8 cellular contexts compared by ENCODE assay signal in genomic region chr21:44456207-44456914, GRCh38. TPM values are rescaled to one million over a fixed set of nuclear protein-coding genes. Genes with fewer than 3 reads are reported as not detected.
A peak's percentile ranks its signal among the peaks of the same experiment; 100 is the strongest.
DNase-seq lines count a peak whose midpoint lies in the region; TF ChIP-seq lines count a peak whose summit lies in the region.

No MANE protein-coding gene starts in this region.

- no peak overlapping the region for H4K91ac ChIP-seq in H9 (ENCODE audit: insufficient read length, low read depth, low read length)

- H3K4me1 Mint-ChIP-seq in H9, result peaks cover 4 to 6% of the 10 kb centered on the region in 2 experiments; a peak in 2 of 4 replicates
- H3K4me1 Mint-ChIP-seq in activated naive CD8-positive, alpha-beta T cell (ENCODE audit: low read depth), result peaks cover 6% of the 10 kb centered on the region

- H3K27me3 ChIP-seq in H9 (ENCODE audit: insufficient read depth, low read length) (no peaks in the 10 kb centered on the region), smooth muscle cell (ENCODE audit: low read depth) (no peaks in the 10 kb centered on the region)

- H3K4me1 ChIP-seq in H9 (ENCODE audit: insufficient read depth, low read length) (no peaks in the 10 kb centered on the region), smooth muscle cell (ENCODE audit: low read depth) (no peaks in the 10 kb centered on the region)

- DNase-seq in H9 (no peak), iPS-NIHi11 (ENCODE audit: low spot score) (peak; percentile 20), smooth muscle cell (lab: John Stamatoyannopoulos, UW; ENCODE audit: unreplicated experiment) (no peak), dermis blood vessel endothelial cell (no peak), hippocampal formation (lab: John Stamatoyannopoulos, UW) (no peak), GDM1 (lab: John Stamatoyannopoulos, UW) (no peak), NCI-H82 (lab: John Stamatoyannopoulos, UW) (no peak)

- no peak overlapping the region for H2BK15ac ChIP-seq in H9 (ENCODE audit: low read depth, low read length)

- peaks cover 33% of the 10 kb centered on the region for H3K27me3 Mint-ChIP-seq in H9 (ENCODE audit: low read depth)
- no peaks in the 10 kb centered on the region for H3K27me3 Mint-ChIP-seq in activated naive CD8-positive, alpha-beta T cell

- H2AFZ ChIP-seq in H9 (ENCODE audit: low read length) (no peak overlapping the region), smooth muscle cell (ENCODE audit: low read depth) (no peak overlapping the region)

- no peaks in the 10 kb centered on the region for H4K20me1 ChIP-seq in H9 (ENCODE audit: control insufficient read depth, insufficient read depth, insufficient read length)
- H4K20me1 ChIP-seq in smooth muscle cell (ENCODE audit: low read depth), result peaks cover 8% of the 10 kb centered on the region

- H3K4me2 ChIP-seq in H9 (ENCODE audit: insufficient read depth, insufficient read length, low read length) (peak overlapping the region; percentile 28), smooth muscle cell (peak overlapping the region; percentile 98)

- no CpG with 5 or more reads among the region's 36 CpGs for WGBS in H9 (ENCODE audit: extremely low coverage, insufficient read length, low lambda C conversion rate)
- 90% methylated on average over 33 of the region's 36 CpGs for WGBS in smooth muscle cell (ENCODE audit: low lambda C conversion rate)

- no peak overlapping the region; a peak in 1 of 7 replicates for H3K27ac Mint-ChIP-seq in H9
- no peak overlapping the region for H3K27ac Mint-ChIP-seq in activated naive CD8-positive, alpha-beta T cell

- H3K18ac ChIP-seq in H9 (ENCODE audit: insufficient read length, low read depth, low read length), result no peak overlapping the region

- no peaks in the 10 kb centered on the region for H3K79me1 ChIP-seq in H9 (ENCODE audit: insufficient read depth, low read depth, low read length, poor library complexity, severe bottlenecking)

- no peak overlapping the region for H3T11ph ChIP-seq in H9 (ENCODE audit: low read length)

- H3K27ac ChIP-seq in H9 (ENCODE audit: insufficient read length, low read depth, low read length) (no peak overlapping the region), smooth muscle cell (ENCODE audit: low read depth) (no peak overlapping the region)

- no peak overlapping the region for H4K8ac ChIP-seq in H9 (replicated peaks; ENCODE audit: insufficient read length, low read depth, low read length)

- H3F3A ChIP-seq in smooth muscle cell (ENCODE audit: low read depth), result peaks cover 8% of the 10 kb centered on the region

- H2AK5ac ChIP-seq in H9 (ENCODE audit: insufficient read length, low read length), result no peak overlapping the region

- H3K23ac ChIP-seq in H9 (ENCODE audit: insufficient read length, low read depth, low read length), result no peak overlapping the region

- H4K5ac ChIP-seq in H9 (ENCODE audit: insufficient read length, low read depth, low read length), result no peak overlapping the region

- peaks cover 0 to 2% (median 0%) of the 10 kb centered on the region in 3 experiments; a peak in 1 of 7 replicates for H3K36me3 Mint-ChIP-seq in H9 (ENCODE audit: insufficient read depth in 1 of 3, low read depth in 3 of 3)
- no peaks in the 10 kb centered on the region for H3K36me3 Mint-ChIP-seq in activated naive CD8-positive, alpha-beta T cell

- H3K23me2 ChIP-seq in H9 (ENCODE audit: insufficient read length, low read depth, low read length, poor library complexity, severe bottlenecking), result peaks cover 7% of the 10 kb centered on the region

- no peak overlapping the region for H3K56ac ChIP-seq in H9 (ENCODE audit: insufficient read length, low read depth, low read length)

- H3K4me3 ChIP-seq in smooth muscle cell, result peak overlapping the region; percentile 95

- no peak overlapping the region for H2BK120ac ChIP-seq in H9 (ENCODE audit: low read depth, low read length, poor library complexity, severe bottlenecking)

- H3K79me2 ChIP-seq in H9 (ENCODE audit: insufficient read depth, low read length), result no peaks in the 10 kb centered on the region
- no peaks in the 10 kb centered on the region for H3K79me2 ChIP-seq in smooth muscle cell (ENCODE audit: low read depth)

- no peak overlapping the region; the same call in 1 of the 2 replicates for H3K14ac ChIP-seq in H9 (ENCODE audit: insufficient read depth, low read length)

- H3K9ac ChIP-seq in H9 (ENCODE audit: extremely low read depth, insufficient read length, low read length) (no peak overlapping the region), smooth muscle cell (ENCODE audit: low read depth) (no peak overlapping the region)

- H3K9me3 ChIP-seq in H9 (ENCODE audit: control insufficient read depth, low read depth, low read length) (no peaks in the 10 kb centered on the region), smooth muscle cell (replicated peaks; ENCODE audit: low read depth) (no peaks in the 10 kb centered on the region)

- no peaks in the 10 kb centered on the region; a peak in 1 of 5 replicates for H3K9me3 Mint-ChIP-seq in H9
- no peaks in the 10 kb centered on the region for H3K9me3 Mint-ChIP-seq in activated naive CD8-positive, alpha-beta T cell (ENCODE audit: low read depth)

- no peaks in the 10 kb centered on the region for H3K36me3 ChIP-seq in smooth muscle cell (ENCODE audit: low read depth)

- TF ChIP-seq CTCF in H9 (conservative IDR thresholded peaks at IDR 0.05), result no peak
- TF ChIP-seq CTCF in smooth muscle cell (IDR thresholded peaks at IDR 0.05; ENCODE audit: borderline replicate concordance, insufficient read depth, poor library complexity, severe bottlenecking), result no peak

- H2BK12ac ChIP-seq in H9 (ENCODE audit: insufficient read length, low read depth, low read length), result no peak overlapping the region

- no peak overlapping the region for H2BK5ac ChIP-seq in H9 (ENCODE audit: insufficient read length, low read length)

- H2BK20ac ChIP-seq in H9 (ENCODE audit: low read depth, low read length, poor library complexity, severe bottlenecking), result no peak overlapping the region

- H3K4ac ChIP-seq in H9 (ENCODE audit: low read depth, low read length), result no peak overlapping the region

- peak overlapping the region; percentile 36 to 67; a peak in 2 of 5 replicates for H3K4me3 Mint-ChIP-seq in H9
- H3K4me3 Mint-ChIP-seq in activated naive CD8-positive, alpha-beta T cell, result peak overlapping the region; percentile 40

RNA-seq across cellular contexts. Expression of gene LRRC3, which starts 1.1 kb away (rescaled TPM):
- total RNA-seq in H9 (2021) (2.6 and 3.1 TPM in 2 replicates), smooth muscle cell (3.3 and 4.9 TPM in 2 replicates), dermis blood vessel endothelial cell (1.9 and 2.1 TPM in 2 replicates)
- 5.3 and 5.8 TPM in 2 replicates for polyA plus RNA-seq in smooth muscle cell
